14 cellular contexts compared by ENCODE assay signal in genomic region chr2:19111297-19111696, GRCh38.
DNase-seq lines count a peak whose midpoint lies in the region; ATAC-seq, FAIRE-seq and TF ChIP-seq lines count a peak whose summit lies in the region.
"Had no signal": no experiment of that assay in that cellular context is flagged by ENCODE, and none has a peak within 500 bp of the region (broad histone marks: within the 10 kb centered on the region; RNA-seq: fewer than 3 reads in every experiment).

No MANE protein-coding gene starts in this region.

- no peaks in the 10 kb centered on the region for H4K20me1 ChIP-seq in astrocyte (ENCODE audit: insufficient read depth, low read length)
- H4K20me1 ChIP-seq: BLaER1 treated with 17β-estradiol and CSF1 and Interleukin-3, amounts not matched to agents 10 nM and 100 nM had no signal

- H3K18ac ChIP-seq in mesendoderm (ENCODE audit: low read length) = no peak overlapping the region

- no peak overlapping the region for H3K23ac ChIP-seq in mesendoderm (ENCODE audit: low read length)

- H3K27ac Mint-ChIP-seq in astrocyte (ENCODE audit: unreplicated experiment) = no peak overlapping the region
- H3K27ac Mint-ChIP-seq: CD4-positive, CD25-positive, alpha-beta regulatory T cell had no signal

- no peak overlapping the region for H3K4me3 Mint-ChIP-seq in astrocyte (ENCODE audit: unreplicated experiment)
- H3K4me3 Mint-ChIP-seq: CD4-positive, CD25-positive, alpha-beta regulatory T cell had no signal

- no peak for TF ChIP-seq CTCF in astrocyte (IDR thresholded peaks at IDR 0.05; ENCODE audit: insufficient read depth, low read depth, low read length)

- H3K79me2 ChIP-seq in astrocyte (ENCODE audit: insufficient read depth, low read length) (no peaks in the 10 kb centered on the region), mesendoderm (ENCODE audit: control insufficient read depth, insufficient read depth, low read length) (no peaks in the 10 kb centered on the region)

- no peak overlapping the region for H3K4ac ChIP-seq in mesendoderm (ENCODE audit: low read depth, low read length)

- H3K4me2 ChIP-seq in astrocyte (ENCODE audit: low read length) = no peak overlapping the region
- H3K4me2 ChIP-seq in mesendoderm (ENCODE audit: low read length) = no peak overlapping the region
- H3K4me2 ChIP-seq: BLaER1 treated with 17β-estradiol and CSF1 and Interleukin-3, amounts not matched to agents 10 nM and 100 nM had no signal

- no peaks in the 10 kb centered on the region for H3K79me1 ChIP-seq in mesendoderm (ENCODE audit: low read length)

- H2BK15ac ChIP-seq in mesendoderm (replicated peaks; ENCODE audit: low read depth) = no peak overlapping the region

- H3K4me1 Mint-ChIP-seq in astrocyte (ENCODE audit: low read depth, unreplicated experiment) = peaks cover 17% of the 10 kb centered on the region
- H3K4me1 Mint-ChIP-seq: CD4-positive, CD25-positive, alpha-beta regulatory T cell had no signal

- H3K27ac ChIP-seq in astrocyte (ENCODE audit: low read depth, low read length) (no peak overlapping the region), mesendoderm (ENCODE audit: low read depth, low read length) (no peak overlapping the region)
- H3K27ac ChIP-seq: BLaER1 treated with 17β-estradiol and CSF1 and Interleukin-3, amounts not matched to agents 10 nM and 100 nM had no signal

- H3K56ac ChIP-seq in mesendoderm (ENCODE audit: low read length) = no peak overlapping the region

- H3K9me3 ChIP-seq in astrocyte (ENCODE audit: insufficient read depth, low read depth, low read length) = no peaks in the 10 kb centered on the region

- H3K36me3 ChIP-seq in astrocyte (ENCODE audit: insufficient read depth, low read length) (no peaks in the 10 kb centered on the region), mesendoderm (ENCODE audit: control insufficient read depth, insufficient read depth, low read length) (no peaks in the 10 kb centered on the region)
- H3K36me3 ChIP-seq: BLaER1 treated with 17β-estradiol and CSF1 and Interleukin-3, amounts not matched to agents 10 nM and 100 nM had no signal

- DNase-seq in EH (ENCODE audit: low read depth) (peak; percentile 11), HT1080 (ENCODE audit: low read depth) (peak; percentile 24), astrocyte (ENCODE audit: low read depth) (peak; percentile 12), mesendoderm (peak; percentile 25), GDM1 (lab: John Stamatoyannopoulos, UW) (no peak)
- no peak for DNase-seq in activated CD4-positive, alpha-beta T cell treated with anti-CD3 and anti-CD28 coated beads for 4 hours
- DNase-seq: ACHN; CD4-positive, CD25-positive, alpha-beta regulatory T cell; DMS 273 treated with DMSO at 0.1 percent for 48 hours; DMS79; GF-D8 had no signal

- H3K4me3 ChIP-seq in astrocyte (ENCODE audit: insufficient read depth, low read depth, low read length) (no peak overlapping the region), mesendoderm (ENCODE audit: low read length) (no peak overlapping the region)
- H3K4me3 ChIP-seq: BLaER1 treated with 17β-estradiol and CSF1 and Interleukin-3, amounts not matched to agents 10 nM and 100 nM had no signal

- no peak overlapping the region for H3K9ac ChIP-seq in astrocyte (ENCODE audit: low read length)
- no peak overlapping the region for H3K9ac ChIP-seq in mesendoderm (ENCODE audit: low read length)
- H3K9ac ChIP-seq: BLaER1 treated with 17β-estradiol and CSF1 and Interleukin-3, amounts not matched to agents 10 nM and 100 nM had no signal

- no peak for FAIRE-seq in astrocyte (lab: Jason Lieb, UNC)
- FAIRE-seq: GM19239 had no signal

- H3K4me1 ChIP-seq in astrocyte (ENCODE audit: insufficient read depth, low read length) (peaks cover 4% of the 10 kb centered on the region), mesendoderm (ENCODE audit: control insufficient read depth, low read depth, low read length) (no peaks in the 10 kb centered on the region)
- H3K4me1 ChIP-seq: BLaER1 treated with 17β-estradiol and CSF1 and Interleukin-3, amounts not matched to agents 10 nM and 100 nM had no signal

- H2AK5ac ChIP-seq in mesendoderm (ENCODE audit: low read length) = no peak overlapping the region

- no peaks in the 10 kb centered on the region for H3K27me3 Mint-ChIP-seq in astrocyte (ENCODE audit: low read depth, unreplicated experiment)
- H3K27me3 Mint-ChIP-seq: CD4-positive, CD25-positive, alpha-beta regulatory T cell had no signal

- ATAC-seq in GM21737 (IDR thresholded peaks at IDR 0.05; ENCODE audit: unreplicated experiment) = no peak

- WGBS in mesendoderm (ENCODE audit: extremely low coverage, insufficient coverage, low lambda C conversion rate) = no CpG with 5 or more reads among the region's 3 CpGs

- H3K36me3 Mint-ChIP-seq in astrocyte (ENCODE audit: low read depth, unreplicated experiment) = no peaks in the 10 kb centered on the region
- H3K36me3 Mint-ChIP-seq: CD4-positive, CD25-positive, alpha-beta regulatory T cell had no signal

- peaks cover 1% of the 10 kb centered on the region for H3K9me3 Mint-ChIP-seq in astrocyte (ENCODE audit: unreplicated experiment)

- H3K27me3 ChIP-seq in astrocyte (ENCODE audit: insufficient read depth, low read length) (no peaks in the 10 kb centered on the region), mesendoderm (ENCODE audit: insufficient read depth, low read length, poor library complexity) (no peaks in the 10 kb centered on the region)

- no peak overlapping the region for H4K8ac ChIP-seq in mesendoderm (ENCODE audit: low read depth, low read length)

- H2BK120ac ChIP-seq in mesendoderm (ENCODE audit: low read depth, low read length) = no peak overlapping the region

- H2BK5ac ChIP-seq in mesendoderm (ENCODE audit: low read length) = no peak overlapping the region

- H4K5ac ChIP-seq in mesendoderm (ENCODE audit: low read length) = no peak overlapping the region

- H2AFZ ChIP-seq in astrocyte (ENCODE audit: low read depth, low read length) = no peak overlapping the region

Comparison
In these comparisons a context has a peak if more than half of its experiments do, and no peak if none do; other contexts are left out.
1. DNase-seq: peak in EH (single experiment), HT1080 (single experiment), astrocyte (single experiment) and mesendoderm (single experiment); none in GDM1 (single experiment) and activated CD4-positive, alpha-beta T cell treated with anti-CD3 and anti-CD28 coated beads for 4 hours (0 of 2).